ENCODE assay signal across 14 cellular contexts in genomic region chr1:31880957-31881697, GRCh38. TPM values are rescaled to one million over a fixed set of nuclear protein-coding genes. Genes with fewer than 3 reads are reported as not detected.
A peak's percentile ranks its signal among the peaks of the same experiment; 100 is the strongest.
DNase-seq lines count a peak whose midpoint lies in the region; ATAC-seq, FAIRE-seq and TF ChIP-seq lines count a peak whose summit lies in the region.
"Had no signal": no experiment of that assay in that cellular context is flagged by ENCODE, and none has a peak within 500 bp of the region (broad histone marks: within the 10 kb centered on the region; RNA-seq: fewer than 3 reads in every experiment).

No MANE protein-coding gene starts in this region.

- DNase-seq in GM10266 (ENCODE audit: extremely low spot score): peak; percentile 46
- no peak for DNase-seq in GM23338 (ENCODE audit: low spot score)
- DNase-seq in K562 (ENCODE audit: extremely low read depth in 1 of 4, low spot score in 3 of 4): no peak
- no peak for DNase-seq in osteoblast (ENCODE audit: insufficient read length, low spot score, missing footprints)
- DNase-seq in HK-2 (ENCODE audit: unreplicated experiment): no peak
- DNase-seq in G401 (ENCODE audit: low spot score): no peak
- no peak for DNase-seq in H7
- DNase-seq: amygdala, foreskin fibroblast, NCI-H774, SK-N-SH, WERI-Rb-1 had no signal

- no peaks in the 10 kb centered on the region for H3F3A ChIP-seq in GM23338 (replicated peaks; ENCODE audit: low read depth)

- H3K9me3 ChIP-seq in K562 (replicated peaks; ENCODE audit: control insufficient read depth, insufficient read depth, low read depth, low read length) (no peaks in the 10 kb centered on the region), osteoblast (ENCODE audit: low read depth, low read length) (no peaks in the 10 kb centered on the region)
- H3K9me3 ChIP-seq: SK-N-SH, suprapubic skin had no signal

- H3K27me3 ChIP-seq in GM23338 (ENCODE audit: insufficient read depth) (no peaks in the 10 kb centered on the region), K562 (ENCODE audit: control insufficient read depth in 2 of 2, insufficient read depth in 2 of 2, low read length in 2 of 2) (no peaks in the 10 kb centered on the region), osteoblast (ENCODE audit: insufficient read depth, low read length) (no peaks in the 10 kb centered on the region), H7 (ENCODE audit: control insufficient read depth, insufficient read depth, low read length) (no peaks in the 10 kb centered on the region)
- H3K27me3 ChIP-seq: suprapubic skin had no signal

- no peaks in the 10 kb centered on the region for H3K9me3 Mint-ChIP-seq in GM23338

- no peak overlapping the region for H3K4me3 ChIP-seq in GM23338
- H3K4me3 ChIP-seq in K562: no peak overlapping the region
- no peak overlapping the region for H3K4me3 ChIP-seq in osteoblast (ENCODE audit: insufficient read depth, low read length)
- H3K4me3 ChIP-seq in H7 (ENCODE audit: insufficient read depth, low read depth, low read length): no peak overlapping the region
- H3K4me3 ChIP-seq: skin epidermis, suprapubic skin had no signal

- H3K9me1 ChIP-seq in K562 (ENCODE audit: control insufficient read depth, insufficient read depth, low read length): peaks cover 2% of the 10 kb centered on the region

- H3K36me3 ChIP-seq in GM23338 (ENCODE audit: insufficient read depth) (no peaks in the 10 kb centered on the region), K562 (ENCODE audit: control insufficient read depth, insufficient read depth, low read length) (no peaks in the 10 kb centered on the region), osteoblast (ENCODE audit: insufficient read depth, low read length) (no peaks in the 10 kb centered on the region), H7 (replicated peaks; ENCODE audit: control insufficient read depth, insufficient read depth, low read length) (no peaks in the 10 kb centered on the region)
- H3K36me3 ChIP-seq: suprapubic skin, WERI-Rb-1 had no signal

- H2AFZ ChIP-seq in GM23338 (peak overlapping the region; percentile 74; the same call in 1 of the 2 replicates), K562 (ENCODE audit: low read depth, low read length) (peak overlapping the region; percentile 94), osteoblast (ENCODE audit: low read length) (peak overlapping the region; percentile 45)

- H3K27ac ChIP-seq in GM23338 (ENCODE audit: low read depth) (0 out of 2 replicates have a peak overlapping the region, but pooled peaks have one; percentile 32), K562 (ENCODE audit: extremely low read depth, low read depth, low read length) (no peak overlapping the region), osteoblast (ENCODE audit: low read depth, low read length) (no peak overlapping the region)
- H3K27ac ChIP-seq: skin epidermis, suprapubic skin, WERI-Rb-1 had no signal

- no peak for FAIRE-seq in K562 (lab: Jason Lieb, UNC)

- TF ChIP-seq EP300 in K562 (IDR thresholded peaks at IDR 0.05; ENCODE audit: low read length): no peak

- H4K20me1 ChIP-seq in GM23338 (replicated peaks; ENCODE audit: insufficient read depth) (no peaks in the 10 kb centered on the region), K562 (replicated peaks; ENCODE audit: control insufficient read depth, insufficient read depth, low read length) (no peaks in the 10 kb centered on the region), osteoblast (ENCODE audit: insufficient read depth, low read length) (no peaks in the 10 kb centered on the region)

- in situ Hi-C loops in K562 (cut with MboI) (no loop called here), G401 (cut with HindIII; ENCODE audit: low sequenced_read_pairs) (no loop called here)

- intact Hi-C loops in K562 (cut with micrococcal nuclease): loop anchor here (5.0 kb wide), 1 partner anchor 81 kb away; no protein-coding TSS in a partner anchor

- no peak overlapping the region; the same call in 1 of the 2 replicates for H3K27ac Mint-ChIP-seq in GM23338

- no peak for TF ChIP-seq CTCF in GM10266 (IDR thresholded peaks at IDR 0.05; ENCODE audit: control insufficient read depth, insufficient read depth, low read depth, missing control alignments)
- TF ChIP-seq CTCF in GM23338 (conservative IDR thresholded peaks at IDR 0.05; ENCODE audit: low read depth in 2 of 2): no peak
- no peak for TF ChIP-seq CTCF in K562 (IDR thresholded peaks at IDR 0.05 in 2 of 3, conservative IDR thresholded peaks at IDR 0.05 in 1 of 3; ENCODE audit: insufficient read depth in 2 of 3, low read depth in 1 of 3, low read length in 3 of 3)
- no peak for TF ChIP-seq CTCF in osteoblast (IDR thresholded peaks at IDR 0.05; ENCODE audit: extremely low read depth, low read depth, low read length)

- H3K4me1 Mint-ChIP-seq in GM23338: peaks cover 3% of the 10 kb centered on the region; the same call in 1 of the 3 replicates

- CTCF ChIA-PET in K562 (lab: Yijun Ruan, JAX; ENCODE audit: low intra/inter-chr PET ratio): interaction anchor here (0.6 kb wide), 1 partner anchor 104 kb away, joined by 3 read pairs; no protein-coding TSS in a partner anchor

- no peaks in the 10 kb centered on the region for H3K36me3 Mint-ChIP-seq in GM23338 (ENCODE audit: low read depth)

- no peaks in the 10 kb centered on the region for H3K27me3 Mint-ChIP-seq in GM23338 (ENCODE audit: insufficient read depth, low read depth, poor library complexity)

- POLR2A ChIA-PET in K562 (lab: Yijun Ruan, JAX): interaction anchor here (0.8 to 1.5 kb wide), 4 partner anchors 8 to 22 kb away, joined by 3 to 6 read pairs (median 4); no protein-coding TSS in a partner anchor

- no peak for TF ChIP-seq RAD21 in K562 (CRISPR knock-in tag; conservative IDR thresholded peaks at IDR 0.05 in 1 of 2, IDR thresholded peaks at IDR 0.05 in 1 of 2)

- TF ChIP-seq POLR2A in K562 (conservative IDR thresholded peaks at IDR 0.05): no peak

- H3K9ac ChIP-seq in K562 (ENCODE audit: insufficient read depth in 1 of 2, low read depth in 2 of 2, low read length in 2 of 2): no peak overlapping the region
- H3K9ac ChIP-seq: SK-N-SH had no signal

- BruUV-seq in K562 (replicated peaks; lab: Mats Ljungman, UMichigan): no TSS peak

- H3K4me3 Mint-ChIP-seq in GM23338: no peak overlapping the region

- H3K4me1 ChIP-seq in GM23338 (ENCODE audit: insufficient read depth): no peaks in the 10 kb centered on the region; the same call in 1 of the 2 replicates
- peaks cover 6 to 29% of the 10 kb centered on the region in 2 experiments for H3K4me1 ChIP-seq in K562 (replicated peaks in 1 of 2; ENCODE audit: control insufficient read depth in 2 of 2, insufficient read depth in 2 of 2, low read length in 2 of 2)
- no peaks in the 10 kb centered on the region for H3K4me1 ChIP-seq in osteoblast (ENCODE audit: insufficient read depth, low read length)
- H3K4me1 ChIP-seq: suprapubic skin had no signal

- H3K9me2 ChIP-seq in GM23338 (ENCODE audit: insufficient read depth): no peaks in the 10 kb centered on the region
- H3K9me2 ChIP-seq: SK-N-SH had no signal

- ATAC-seq in GM23338 (no peak), K562 (peak; percentile 42)

- H3K79me2 ChIP-seq in GM23338 (replicated peaks; ENCODE audit: insufficient read depth) (no peaks in the 10 kb centered on the region), K562 (ENCODE audit: control insufficient read depth, insufficient read depth, low read length) (no peaks in the 10 kb centered on the region), osteoblast (ENCODE audit: insufficient read depth, low read length) (no peaks in the 10 kb centered on the region)

- H3K4me2 ChIP-seq in GM23338 (no peak overlapping the region), K562 (ENCODE audit: insufficient read depth, low read length) (no peak overlapping the region), osteoblast (ENCODE audit: insufficient read depth, low read length) (no peak overlapping the region)
- H3K4me2 ChIP-seq: SK-N-SH had no signal

- WGBS in K562 (ENCODE audit: insufficient coverage, low coverage, missing lambda C conversion rate): 25% methylated on average over 8 of the region's 8 CpGs

TF ChIP-seq in K562, 482 proteins besides CTCF, POLR2A, EP300 and RAD21 (continues in another document):
- peak; percentile 39; the same call in 1 of the 2 replicates for TF ChIP-seq ZNF740 (CRISPR knock-in tag; IDR thresholded peaks at IDR 0.05)
- TF ChIP-seq ZNF740 (tag; IDR thresholded peaks at IDR 0.05): no peak
- no peak for TF ChIP-seq ZNF133 (CRISPR knock-in tag; IDR thresholded peaks at IDR 0.05)
- 0 out of 4 replicates have a peak, but pooled peaks of 1 of the 2 experiments have one; percentile 26 for TF ChIP-seq FOXA3 (CRISPR knock-in tag; conservative IDR thresholded peaks at IDR 0.05 in 1 of 2, IDR thresholded peaks at IDR 0.05 in 1 of 2)

RNA-seq across cellular contexts. Expression of gene PTP4A2, which starts 57.0 kb away (rescaled TPM):
- 260 and 354 TPM in 2 replicates for total RNA-seq in GM23338 (2014; rRNA removed; shearing (Covaris generic))
- polyA plus RNA-seq in GM23338 (2016; fragmentation: Nextera tagmentation; extraction: Ambion mirVana): 138 and 153 TPM in 2 replicates
- total RNA-seq in K562 (2011; cell fraction: chromatin; rRNA removed; ENCODE audit: low replicate concordance): 116 and 315 TPM in 2 replicates
- total RNA-seq in K562 (2011; cell fraction: nucleolus; rRNA removed): 52.7 and 78.6 TPM in 2 replicates
- total RNA-seq in K562 (2011; cell fraction: nucleoplasm; rRNA removed): 175 and 257 TPM in 2 replicates
- 316 and 345 TPM in 2 replicates for total RNA-seq in K562 (2014; rRNA removed)
- total RNA-seq in K562 (2014; rRNA removed; fragmentation: Illumina TruSeq; extraction: Trizol): 620 and 713 TPM in 2 replicates
- total RNA-seq in K562 (2015; rRNA removed; fragmentation: Illumina TruSeq; extraction: Trizol): 585 and 652 TPM in 2 replicates
- total RNA-seq in K562 (2021): 429 and 432 TPM in 2 replicates
- 785 and 870 TPM in 2 replicates for polyA plus RNA-seq in K562 (2011; rRNA removed)
- 63.7 and 209 TPM in 2 replicates for polyA plus RNA-seq in K562 (2011; cell fraction: cytosol; rRNA removed)
- polyA plus RNA-seq in K562 (2011; cell fraction: nucleus; rRNA removed): 124 and 204 TPM in 2 replicates
- polyA plus RNA-seq in K562 (2012): 386 and 493 TPM in 2 replicates
- polyA plus RNA-seq in K562 (2014; fragmentation: Illumina TruSeq; extraction: Trizol): 528 and 852 TPM in 2 replicates
- 100 to 1,000 TPM; 197 to 480 TPM for polyA plus RNA-seq in K562 (2014; fragmentation: Nextera tagmentation; extraction: Ambion mirVana)
- 219 and 255 TPM in 2 replicates for polyA plus RNA-seq in K562 (2014; rRNA removed)
- 693 and 694 TPM in 2 replicates for polyA minus RNA-seq in K562 (2011; rRNA and poly(A)+ RNA removed)
- polyA minus RNA-seq in K562 (2011; cell fraction: cytosol; rRNA and poly(A)+ RNA removed): 406 and 559 TPM in 2 replicates
- 36.6 and 130 TPM in 2 replicates for polyA minus RNA-seq in K562 (2011; cell fraction: nucleus; rRNA and poly(A)+ RNA removed)
- 539 and 568 TPM in 2 replicates for total RNA-seq in osteoblast
- total RNA-seq in G401 (2014; rRNA removed; shearing (Covaris generic)): 280 and 436 TPM in 2 replicates
- total RNA-seq in H7 (2014; rRNA removed; shearing (Covaris generic)): 307 and 444 TPM in 2 replicates
